ENCODE assay signal across 19 cellular contexts in the genomic region with DNA sequence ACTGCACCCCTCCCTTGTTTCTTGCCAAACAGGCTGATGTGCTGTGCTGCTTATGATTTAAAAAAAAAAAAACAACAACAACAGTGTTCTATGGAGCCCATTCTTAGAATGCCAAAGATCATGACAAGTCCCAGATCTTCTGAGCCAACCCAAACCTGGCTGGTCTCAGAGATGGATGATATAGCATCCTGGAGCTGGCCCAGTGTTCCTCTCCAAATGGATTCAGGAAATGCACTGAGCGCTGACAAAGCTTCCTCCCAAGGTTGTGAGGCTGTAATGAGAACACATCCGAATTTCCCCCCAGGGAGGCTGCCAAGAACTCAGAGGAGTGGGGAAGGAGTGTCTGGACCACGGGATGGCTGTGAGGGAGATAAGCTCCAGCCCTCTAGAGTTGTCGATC.
DNase-seq lines count a peak whose midpoint lies in the region; ATAC-seq, FAIRE-seq and TF ChIP-seq lines count a peak whose summit lies in the region.
"Had no signal": no experiment of that assay in that cellular context is flagged by ENCODE, and none has a peak within 500 bp of the region (broad histone marks: within the 10 kb centered on the region; RNA-seq: fewer than 3 reads in every experiment).

No MANE protein-coding gene starts in this region.

- H3K27ac Mint-ChIP-seq in activated CD4-positive, alpha-beta T cell treated with anti-CD3 and anti-CD28 coated beads, Interleukin-2, amount 10 ng/mL, durations not matched to agents 24 days and 14 days: no peak overlapping the region
- H3K27ac Mint-ChIP-seq: B cell; CD4-positive, alpha-beta T cell; GM23338 had no signal

- no peaks in the 10 kb centered on the region for H3K4me1 Mint-ChIP-seq in activated CD4-positive, alpha-beta T cell treated with anti-CD3 and anti-CD28 coated beads, Interleukin-2, amount 10 ng/mL, durations not matched to agents 24 days and 14 days
- H3K4me1 Mint-ChIP-seq: B cell, GM23338 had no signal

- TF ChIP-seq CTCF in vagina (IDR thresholded peaks at IDR 0.05): no peak
- no peak for TF ChIP-seq CTCF in tibial nerve (IDR thresholded peaks at IDR 0.05)

- no peak for TF ChIP-seq POLR2A in vagina (IDR thresholded peaks at IDR 0.05)
- no peak for TF ChIP-seq POLR2A in tibial nerve (IDR thresholded peaks at IDR 0.05)

- H3K4me1 ChIP-seq in vagina: no peaks in the 10 kb centered on the region
- H3K4me1 ChIP-seq in tibial nerve: no peaks in the 10 kb centered on the region

- DNase-seq in activated CD4-positive, alpha-beta T cell treated with anti-CD3 and anti-CD28 coated beads, Interleukin-2, amount 10 ng/mL, durations not matched to agents 24 days and 14 days: peak; percentile 41
- no peak for DNase-seq in activated CD4-positive, alpha-beta T cell treated with anti-CD3 and anti-CD28 coated beads, Interleukin-2, amount 50 U/mL, for 1 hour
- no peak for DNase-seq in HTR-8/SVneo (ENCODE audit: insufficient read length, low spot score)
- peak; percentile 55 for DNase-seq in dermis blood vessel endothelial cell
- peak; percentile 16 for DNase-seq in glomerular endothelial cell (ENCODE audit: extremely low read depth, low read depth, low spot score)
- no peak for DNase-seq in vagina (ENCODE audit: extremely low spot score in 2 of 2)
- no peak for DNase-seq in tibial nerve (ENCODE audit: low spot score in 2 of 2)
- DNase-seq: C1 segment of cervical spinal cord; Calu3; CD4-positive, alpha-beta T cell; DMS 273 treated with DMSO at 0.1 percent for 48 hours; DMS79; H7 had no signal

- H3K9me3 ChIP-seq in vagina (no peaks in the 10 kb centered on the region), tibial nerve (no peaks in the 10 kb centered on the region)

- TF ChIP-seq EP300 in tibial nerve (IDR thresholded peaks at IDR 0.05): no peak

- H3K36me3 ChIP-seq in vagina (no peaks in the 10 kb centered on the region), tibial nerve (no peaks in the 10 kb centered on the region)

- intact Hi-C loops in activated CD4-positive, alpha-beta T cell treated with anti-CD3 and anti-CD28 coated beads, Interleukin-2, amount 10 ng/mL, durations not matched to agents 24 days and 14 days (cut with micrococcal nuclease): no loop called here
- intact Hi-C loops in vagina (cut with DNase I): no loop called here

- H3K27me3 ChIP-seq in vagina (no peaks in the 10 kb centered on the region), tibial nerve (no peaks in the 10 kb centered on the region)

- WGBS in tibial nerve, 2 donors: 48 to 51% methylated on average over 4 of the region's 4 CpGs

- H3K9me3 Mint-ChIP-seq in activated CD4-positive, alpha-beta T cell treated with anti-CD3 and anti-CD28 coated beads, Interleukin-2, amount 10 ng/mL, durations not matched to agents 24 days and 14 days: no peaks in the 10 kb centered on the region
- H3K9me3 Mint-ChIP-seq: CD4-positive, alpha-beta T cell; GM23338 had no signal

- H3K4me3 ChIP-seq in vagina (no peak overlapping the region), tibial nerve (no peak overlapping the region)
- H3K4me3 ChIP-seq: GM12878, GM23338 had no signal

- no peaks in the 10 kb centered on the region for H3K36me3 Mint-ChIP-seq in activated CD4-positive, alpha-beta T cell treated with anti-CD3 and anti-CD28 coated beads, Interleukin-2, amount 10 ng/mL, durations not matched to agents 24 days and 14 days (ENCODE audit: low read depth)

- FAIRE-seq in HTR-8/SVneo (lab: Jason Lieb, UNC): peak; percentile 9
- FAIRE-seq: A204.1, GM12878, GM18507 had no signal

- H3K27me3 Mint-ChIP-seq in activated CD4-positive, alpha-beta T cell treated with anti-CD3 and anti-CD28 coated beads, Interleukin-2, amount 10 ng/mL, durations not matched to agents 24 days and 14 days: peaks cover 3% of the 10 kb centered on the region
- H3K27me3 Mint-ChIP-seq: CD4-positive, alpha-beta T cell had no signal

- no peak for ATAC-seq in HG03565 (IDR thresholded peaks at IDR 0.05; ENCODE audit: unreplicated experiment)
- ATAC-seq: GM12878, GM23338 had no signal

- H3K27ac ChIP-seq in vagina (no peak overlapping the region), tibial nerve (no peak overlapping the region)

- no peak overlapping the region for H3K4me3 Mint-ChIP-seq in activated CD4-positive, alpha-beta T cell treated with anti-CD3 and anti-CD28 coated beads, Interleukin-2, amount 10 ng/mL, durations not matched to agents 24 days and 14 days
- H3K4me3 Mint-ChIP-seq: B cell; CD4-positive, alpha-beta T cell; GM23338 had no signal

Comparison
In these comparisons a context has a peak if more than half of its experiments do, and no peak if none do; other contexts are left out.
1. DNase-seq: peak in activated CD4-positive, alpha-beta T cell treated with anti-CD3 and anti-CD28 coated beads, Interleukin-2, amount 10 ng/mL, durations not matched to agents 24 days and 14 days (single experiment), dermis blood vessel endothelial cell (single experiment) and glomerular endothelial cell (single experiment); none in activated CD4-positive, alpha-beta T cell treated with anti-CD3 and anti-CD28 coated beads, Interleukin-2, amount 50 U/mL, for 1 hour (single experiment), HTR-8/SVneo (single experiment), vagina (0 of 2) and tibial nerve (0 of 2).